In genomic region chr3:140896997-140897396, GRCh38 we compare ENCODE assay signal across 16 cellular contexts. TPM values are rescaled to one million over a fixed set of nuclear protein-coding genes. Genes with fewer than 3 reads are reported as not detected.
DNase-seq lines count a peak whose midpoint lies in the region; TF ChIP-seq lines count a peak whose summit lies in the region.
"Had no signal": no experiment of that assay in that cellular context is flagged by ENCODE, and none has a peak within 500 bp of the region (broad histone marks: within the 10 kb centered on the region; RNA-seq: fewer than 3 reads in every experiment).

No MANE protein-coding gene starts in this region.

- H3K4me3 Mint-ChIP-seq in osteocyte (ENCODE audit: unreplicated experiment) (no peak overlapping the region), type B pancreatic cell (no peak overlapping the region)
- H3K4me3 Mint-ChIP-seq: CD8-positive, alpha-beta T cell; H9 had no signal

- TF ChIP-seq CTCF in mammary epithelial cell (conservative IDR thresholded peaks at IDR 0.05 in 1 of 2, IDR thresholded peaks at IDR 0.05 in 1 of 2; ENCODE audit: extremely low read depth in 1 of 2, insufficient read depth in 1 of 2, low read depth in 1 of 2, low read length in 2 of 2) (no peak), osteocyte (IDR thresholded peaks at IDR 0.05) (no peak), type B pancreatic cell (conservative IDR thresholded peaks at IDR 0.05) (no peak)

- no peaks in the 10 kb centered on the region for H3K36me3 ChIP-seq in mammary epithelial cell (ENCODE audit: insufficient read depth, low read length)
- H3K36me3 ChIP-seq: MG63 had no signal

- no peak overlapping the region for H3K27ac ChIP-seq in mammary epithelial cell (ENCODE audit: insufficient read depth, low read depth, low read length)
- no peak overlapping the region for H3K27ac ChIP-seq in substantia nigra (ENCODE audit: low read depth, low read length, poor library complexity, severe bottlenecking)
- H3K27ac ChIP-seq: PC-9 had no signal

- H3K4me3 ChIP-seq in mammary epithelial cell (replicated peaks in 1 of 3; ENCODE audit: insufficient read depth in 1 of 3, low read depth in 2 of 3, low read length in 3 of 3) = no peak overlapping the region
- H3K4me3 ChIP-seq: MG63, PC-9 had no signal

- dilution Hi-C loops in mammary epithelial cell (cut with HindIII; ENCODE audit: low sequenced_read_pairs) = no loop called here

- no peak overlapping the region for H3K4me2 ChIP-seq in mammary epithelial cell (ENCODE audit: insufficient read depth, low read depth, low read length)
- H3K4me2 ChIP-seq: PC-9 had no signal

- no peaks in the 10 kb centered on the region for H3K9me3 ChIP-seq in mammary epithelial cell (replicated peaks; ENCODE audit: insufficient read depth, low read length)
- H3K9me3 ChIP-seq: MG63 had no signal

- H3K9ac ChIP-seq in mammary epithelial cell (ENCODE audit: insufficient read depth, low read length) = no peak overlapping the region

- no peaks in the 10 kb centered on the region for H3K9me3 Mint-ChIP-seq in osteocyte (ENCODE audit: unreplicated experiment)
- no peaks in the 10 kb centered on the region for H3K9me3 Mint-ChIP-seq in type B pancreatic cell
- H3K9me3 Mint-ChIP-seq: CD8-positive, alpha-beta T cell; H9 had no signal

- peaks cover 2% of the 10 kb centered on the region for H3K27me3 ChIP-seq in mammary epithelial cell (ENCODE audit: insufficient read depth, low read length)

- H3K4me1 ChIP-seq in mammary epithelial cell (ENCODE audit: insufficient read depth, low read length) = peaks cover 3% of the 10 kb centered on the region

- H3K27ac Mint-ChIP-seq in osteocyte (ENCODE audit: unreplicated experiment) (no peak overlapping the region), type B pancreatic cell (no peak overlapping the region)
- H3K27ac Mint-ChIP-seq: CD8-positive, alpha-beta T cell; H9 had no signal

- in situ Hi-C loops in mammary epithelial cell (cut with MboI; ENCODE audit: low sequenced_read_pairs in 2 of 2) = loop anchor here (10.0 kb wide), 2 partner anchors 208 to 298 kb away; no protein-coding TSS in a partner anchor

- no TSS peak for BruUV-seq in mammary epithelial cell (replicated peaks; lab: Mats Ljungman, UMichigan)

- DNase-seq in HT1080 (ENCODE audit: low read depth) (peak; percentile 31), MV-4-11 (lab: John Stamatoyannopoulos, UW) (peak; percentile 59), mammary epithelial cell (peak; percentile 27), osteocyte (ENCODE audit: extremely low spot score, unreplicated experiment) (peak; percentile 32), type B pancreatic cell (ENCODE audit: extremely low spot score, unreplicated experiment) (no peak), substantia nigra (lab: John Stamatoyannopoulos, UW) (no peak)
- DNase-seq in stimulated activated CD4-positive, alpha-beta T cell treated with anti-CD3 and anti-CD28 coated beads, Interleukin-15, amount 100 ng/mL, for 24 hours = no peak
- DNase-seq: CD8-positive, alpha-beta T cell; H9; MG63; NCI-H1417 treated with DMSO at 0.1 percent for 48 hours; NCI-H1930; NCI-H2171; NCI-H446; NK-92 treated with Interleukin-12 subunit alpha and Interleukin-12 subunit beta, amount 100 ng/mL, for 24 hours; PC-9 had no signal

- H3K27me3 Mint-ChIP-seq in osteocyte (ENCODE audit: unreplicated experiment) (peaks cover 50% of the 10 kb centered on the region), type B pancreatic cell (peaks cover 16% of the 10 kb centered on the region)

- no peaks in the 10 kb centered on the region for H4K20me1 ChIP-seq in mammary epithelial cell (ENCODE audit: insufficient read depth, low read length)

- H3K4me1 Mint-ChIP-seq in osteocyte (ENCODE audit: unreplicated experiment) (peaks cover 4% of the 10 kb centered on the region), type B pancreatic cell (ENCODE audit: unreplicated experiment) (no peaks in the 10 kb centered on the region)
- H3K4me1 Mint-ChIP-seq: H9 had no signal

- no peaks in the 10 kb centered on the region for H3K79me2 ChIP-seq in mammary epithelial cell (ENCODE audit: insufficient read depth, low read length)

- WGBS in mammary epithelial cell (ENCODE audit: low coverage, missing lambda C conversion rate) = 42% methylated on average over 3 of the region's 3 CpGs

- no peak overlapping the region for H2AFZ ChIP-seq in mammary epithelial cell (ENCODE audit: low read depth, low read length)
- H2AFZ ChIP-seq: PC-9 had no signal

- CTCF ChIA-PET in mammary epithelial cell (lab: Charles Lee; ENCODE audit: low non-redundant PET) = no interaction called here

- intact Hi-C loops in mammary epithelial cell (cut with micrococcal nuclease) = no loop called here

- H3K36me3 Mint-ChIP-seq in osteocyte (ENCODE audit: unreplicated experiment) = no peaks in the 10 kb centered on the region
- no peaks in the 10 kb centered on the region for H3K36me3 Mint-ChIP-seq in type B pancreatic cell
- H3K36me3 Mint-ChIP-seq: CD8-positive, alpha-beta T cell had no signal

RNA-seq across cellular contexts. Expression of gene SLC25A36, which starts 44.6 kb away (rescaled TPM):
- 73.0 and 75.5 TPM in 2 replicates for total RNA-seq in HT1080 (2014; rRNA removed; shearing (Covaris generic))
- 62.1 and 75.7 TPM in 2 replicates for polyA plus RNA-seq in HT1080 (2015; cell fraction: cytosol; rRNA removed)
- polyA plus RNA-seq in HT1080 (2015; cell fraction: nucleus; rRNA removed) = 283 and 299 TPM in 2 replicates
- 10 to 100 TPM; 59.9 to 89.0 TPM for total RNA-seq in mammary epithelial cell
- polyA plus RNA-seq in mammary epithelial cell = 31.6 TPM
- 74.3 TPM for polyA minus RNA-seq in mammary epithelial cell
- total RNA-seq in osteocyte = 58.6 and 63.1 TPM in 2 replicates
- total RNA-seq in type B pancreatic cell (ENCODE audit: low replicate concordance) = 84.4 and 98.4 TPM in 2 replicates

Comparison
In these comparisons a context has a peak if more than half of its experiments do, and no peak if none do; other contexts are left out.
1. DNase-seq: peak in HT1080 (single experiment), MV-4-11 (single experiment), mammary epithelial cell (single experiment) and osteocyte (single experiment); none in stimulated activated CD4-positive, alpha-beta T cell treated with anti-CD3 and anti-CD28 coated beads, Interleukin-15, amount 100 ng/mL, for 24 hours (single experiment), type B pancreatic cell (single experiment) and substantia nigra (0 of 49).